ENCODE assay signal across 1 cellular context in the genomic region with DNA sequence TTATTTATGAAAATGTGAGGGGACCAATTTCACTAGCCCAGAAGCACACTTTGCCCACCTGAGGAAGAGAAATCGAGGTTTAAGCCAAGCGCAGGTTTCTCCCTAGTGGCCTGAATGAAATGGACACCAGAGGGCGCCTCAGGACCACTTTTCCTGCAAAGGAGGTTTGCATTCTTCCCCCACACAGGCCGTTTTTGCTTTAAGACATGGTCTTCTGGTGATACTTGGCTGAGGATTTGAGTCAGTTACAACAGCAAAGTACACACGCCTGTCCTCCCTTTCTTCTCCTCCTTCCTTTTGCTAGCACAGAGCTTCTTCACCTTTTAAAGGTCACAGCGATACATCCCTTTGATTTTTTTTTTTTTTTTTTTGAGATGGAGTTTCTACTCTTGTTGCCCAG.
TF ChIP-seq lines count a peak whose summit lies in the region.

No MANE protein-coding gene starts in this region.

TF ChIP-seq in endothelial cell of umbilical vein, 7 proteins besides CTCF, POLR2A, EP300 and RAD21:
- TF ChIP-seq MYC (IDR thresholded peaks at IDR 0.05; ENCODE audit: low read depth, low read length) (no peak), FOS (IDR thresholded peaks at IDR 0.05; ENCODE audit: borderline replicate concordance, insufficient read depth, low read length) (no peak), POLR2AphosphoS5 (IDR thresholded peaks at IDR 0.05; ENCODE audit: insufficient read depth, low read depth, low read length) (no peak), GATA2 (IDR thresholded peaks at IDR 0.05; ENCODE audit: insufficient read depth, insufficient read length, low read depth, low read length) (no peak), JUN (IDR thresholded peaks at IDR 0.05; ENCODE audit: borderline replicate concordance, insufficient read depth, insufficient read length, low read depth) (no peak), EZH2 (IDR thresholded peaks at IDR 0.05; ENCODE audit: borderline replicate concordance, low read depth, low read length, severe bottlenecking) (no peak)
- TF ChIP-seq, protein P1, sequence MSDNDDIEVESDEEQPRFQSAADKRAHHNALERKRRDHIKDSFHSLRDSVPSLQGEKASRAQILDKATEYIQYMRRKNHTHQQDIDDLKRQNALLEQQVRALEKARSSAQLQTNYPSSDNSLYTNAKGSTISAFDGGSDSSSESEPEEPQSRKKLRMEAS (IDR thresholded peaks at IDR 0.05; ENCODE audit: insufficient read depth, insufficient read length): no peak
